10 cellular contexts compared by ENCODE assay signal in genomic region chr10:73780301-73780700, GRCh38. TPM values are rescaled to one million over a fixed set of nuclear protein-coding genes. Genes with fewer than 3 reads are reported as not detected.
A peak's percentile ranks its signal among the peaks of the same experiment; 100 is the strongest.
DNase-seq lines count a peak whose midpoint lies in the region; ATAC-seq and TF ChIP-seq lines count a peak whose summit lies in the region.
"Had no signal": no experiment of that assay in that cellular context is flagged by ENCODE, and none has a peak within 500 bp of the region (broad histone marks: within the 10 kb centered on the region; RNA-seq: fewer than 3 reads in every experiment).

No MANE protein-coding gene starts in this region.

- no peaks in the 10 kb centered on the region for H3K9me2 ChIP-seq in GM23338 (ENCODE audit: insufficient read depth)

- H3K36me3 Mint-ChIP-seq in GM23338 (ENCODE audit: low read depth): peaks cover 30% of the 10 kb centered on the region
- peaks cover 30% of the 10 kb centered on the region for H3K36me3 Mint-ChIP-seq in activated T-helper 1 cell treated with anti-CD3 and anti-CD28 coated beads, Interleukin-12 subunit alpha, Interleukin-12 subunit beta, Interleukin-2, Interleukin-4 antibody, amounts not matched to agents 30 ng/mL and 10 ng/mL and 1 ng/mL, durations not matched to agents 14 hours and 24 hours and 36 hours (ENCODE audit: low read depth)

- H3K9me3 Mint-ChIP-seq in GM23338: no peaks in the 10 kb centered on the region
- H3K9me3 Mint-ChIP-seq in activated T-helper 1 cell treated with anti-CD3 and anti-CD28 coated beads, Interleukin-12 subunit alpha, Interleukin-12 subunit beta, Interleukin-2, Interleukin-4 antibody, amounts not matched to agents 30 ng/mL and 10 ng/mL and 1 ng/mL, durations not matched to agents 14 hours and 24 hours and 36 hours: no peaks in the 10 kb centered on the region

- peak overlapping the region; percentile 57; the same call in 1 of the 2 replicates for H3K27ac Mint-ChIP-seq in GM23338
- H3K27ac Mint-ChIP-seq in activated T-helper 1 cell treated with anti-CD3 and anti-CD28 coated beads, Interleukin-12 subunit alpha, Interleukin-12 subunit beta, Interleukin-2, Interleukin-4 antibody, amounts not matched to agents 30 ng/mL and 10 ng/mL and 1 ng/mL, durations not matched to agents 14 hours and 24 hours and 36 hours: peak overlapping the region; percentile 9

- H3K27me3 ChIP-seq in A673 (replicated peaks; ENCODE audit: insufficient read depth, low read depth, low read length, poor library complexity) (no peaks in the 10 kb centered on the region), GM23338 (ENCODE audit: insufficient read depth) (no peaks in the 10 kb centered on the region)

- ATAC-seq in GM23338: no peak

- peak overlapping the region; percentile 94; the same call in 1 of the 2 replicates for H3K4me2 ChIP-seq in GM23338

- peaks cover 12% of the 10 kb centered on the region; the same call in 1 of the 2 replicates for H4K20me1 ChIP-seq in GM23338 (replicated peaks; ENCODE audit: insufficient read depth)

- CTCF ChIA-PET in A673 (lab: Charles Lee): no interaction called here

- H3K27ac ChIP-seq in A673 (ENCODE audit: low read depth, low read length, poor library complexity, severe bottlenecking): no peak overlapping the region
- 0 out of 2 replicates have a peak overlapping the region, but pooled peaks have one; percentile 35 for H3K27ac ChIP-seq in GM23338 (ENCODE audit: low read depth)
- no peak overlapping the region for H3K27ac ChIP-seq in mesodermal cell (ENCODE audit: low read depth, low read length, severe bottlenecking)

- intact Hi-C loops in A673 (cut with micrococcal nuclease; ENCODE audit: unreplicated experiment): no loop called here
- intact Hi-C loops in activated T-helper 1 cell treated with anti-CD3 and anti-CD28 coated beads, Interleukin-12 subunit alpha, Interleukin-12 subunit beta, Interleukin-2, Interleukin-4 antibody, amounts not matched to agents 30 ng/mL and 10 ng/mL and 1 ng/mL, durations not matched to agents 14 hours and 24 hours and 36 hours (cut with micrococcal nuclease): loop anchor here (10.0 kb wide), 1 partner anchor 536 kb away; the partner anchor contains the start of gene DNAJC9

- H3K9me3 ChIP-seq in A673 (ENCODE audit: low read depth, low read length, poor library complexity, severe bottlenecking) (no peaks in the 10 kb centered on the region), mesodermal cell (ENCODE audit: control insufficient read depth, low read length) (no peaks in the 10 kb centered on the region)

- H3K36me3 ChIP-seq in A673 (ENCODE audit: insufficient read depth, low read length, poor library complexity, severe bottlenecking): peaks cover 19% of the 10 kb centered on the region
- peaks cover 10% of the 10 kb centered on the region; the same call in 1 of the 2 replicates for H3K36me3 ChIP-seq in GM23338 (ENCODE audit: insufficient read depth)
- peaks cover 63% of the 10 kb centered on the region for H3K36me3 ChIP-seq in mesodermal cell (ENCODE audit: control insufficient read depth, insufficient read depth, low read length)

- H2AFZ ChIP-seq in GM23338: no peak overlapping the region

- DNase-seq in A673 (ENCODE audit: low spot score) (no peak), GM23338 (ENCODE audit: low spot score) (no peak), nucleus accumbens (lab: John Stamatoyannopoulos, UW) (no peak), NCI-H2029 treated with DMSO at 0.1 percent for 48 hours (lab: John Stamatoyannopoulos, UW) (no peak), hippocampal formation (lab: John Stamatoyannopoulos, UW) (no peak)
- DNase-seq in activated T-helper 1 cell treated with anti-CD3 and anti-CD28 coated beads, Interleukin-12 subunit alpha, Interleukin-12 subunit beta, Interleukin-2, Interleukin-4 antibody, amounts not matched to agents 30 ng/mL and 10 ng/mL and 1 ng/mL, durations not matched to agents 14 hours and 24 hours and 36 hours (ENCODE audit: low spot score): no peak
- no peak for DNase-seq in activated CD4-positive, CD25-positive, alpha-beta regulatory T cell treated with anti-CD3 and anti-CD28 coated beads, Interleukin-2, amount 50 U/mL, for 72 hours
- DNase-seq: DMS 273 treated with DMSO at 0.1 percent for 48 hours, retina had no signal

- POLR2A ChIA-PET in A673 (lab: Charles Lee; ENCODE audit: low non-redundant PET): no interaction called here

- H3K4me1 Mint-ChIP-seq in GM23338: peaks cover 19% of the 10 kb centered on the region
- H3K4me1 Mint-ChIP-seq in activated T-helper 1 cell treated with anti-CD3 and anti-CD28 coated beads, Interleukin-12 subunit alpha, Interleukin-12 subunit beta, Interleukin-2, Interleukin-4 antibody, amounts not matched to agents 30 ng/mL and 10 ng/mL and 1 ng/mL, durations not matched to agents 14 hours and 24 hours and 36 hours (ENCODE audit: low read depth): peaks cover 48% of the 10 kb centered on the region

- H3K4me3 ChIP-seq in A673 (ENCODE audit: low read depth, low read length, poor library complexity, severe bottlenecking) (peak overlapping the region; percentile 87), GM23338 (peak overlapping the region; percentile 98), mesodermal cell (ENCODE audit: extremely low read depth, insufficient read depth, low read length, poor library complexity, severe bottlenecking) (peak overlapping the region; percentile 91)

- H3F3A ChIP-seq in GM23338 (replicated peaks; ENCODE audit: low read depth): peaks cover 9% of the 10 kb centered on the region; the same call in 1 of the 2 replicates

- peaks cover 11% of the 10 kb centered on the region for H3K4me1 ChIP-seq in A673 (ENCODE audit: insufficient read depth, low read length, poor library complexity, severe bottlenecking)
- peaks cover 11% of the 10 kb centered on the region for H3K4me1 ChIP-seq in GM23338 (ENCODE audit: insufficient read depth)
- peaks cover 17% of the 10 kb centered on the region for H3K4me1 ChIP-seq in mesodermal cell (ENCODE audit: control insufficient read depth, insufficient read depth, low read length, poor library complexity, severe bottlenecking)

- peaks cover 47% of the 10 kb centered on the region for H3K79me2 ChIP-seq in GM23338 (replicated peaks; ENCODE audit: insufficient read depth)

- BruUV-seq in A673 (replicated peaks; lab: Mats Ljungman, UMichigan): no TSS peak

- peaks cover 4% of the 10 kb centered on the region for H3K27me3 Mint-ChIP-seq in GM23338 (ENCODE audit: insufficient read depth, low read depth, poor library complexity)
- no peaks in the 10 kb centered on the region for H3K27me3 Mint-ChIP-seq in activated T-helper 1 cell treated with anti-CD3 and anti-CD28 coated beads, Interleukin-12 subunit alpha, Interleukin-12 subunit beta, Interleukin-2, Interleukin-4 antibody, amounts not matched to agents 30 ng/mL and 10 ng/mL and 1 ng/mL, durations not matched to agents 14 hours and 24 hours and 36 hours (ENCODE audit: insufficient read depth)

- H3K4me3 Mint-ChIP-seq in GM23338: peak overlapping the region; percentile 95
- H3K4me3 Mint-ChIP-seq in activated T-helper 1 cell treated with anti-CD3 and anti-CD28 coated beads, Interleukin-12 subunit alpha, Interleukin-12 subunit beta, Interleukin-2, Interleukin-4 antibody, amounts not matched to agents 30 ng/mL and 10 ng/mL and 1 ng/mL, durations not matched to agents 14 hours and 24 hours and 36 hours: peak overlapping the region; percentile 99

- WGBS in mesodermal cell (ENCODE audit: insufficient coverage in 2 of 2), 2 experiments: 100% methylated on average over 1 to 3 of the region's 5 CpGs

- TF ChIP-seq CTCF in A673 (conservative IDR thresholded peaks at IDR 0.05; ENCODE audit: low read depth, low read length) (no peak), GM23338 (conservative IDR thresholded peaks at IDR 0.05; ENCODE audit: low read depth in 2 of 2) (no peak)

RNA-seq across cellular contexts. Expression of gene CHCHD1, which starts 1.5 kb away (rescaled TPM):
- total RNA-seq in A673 (2021): 37.5 and 37.7 TPM in 2 replicates
- total RNA-seq in GM23338 (2014; rRNA removed; shearing (Covaris generic)): 40.6 and 41.1 TPM in 2 replicates
- 187 and 196 TPM in 2 replicates for polyA plus RNA-seq in GM23338 (2016; fragmentation: Nextera tagmentation; extraction: Ambion mirVana)
- total RNA-seq in activated T-helper 1 cell treated with anti-CD3 and anti-CD28 coated beads, Interleukin-12 subunit alpha, Interleukin-12 subunit beta, Interleukin-2, Interleukin-4 antibody, amounts not matched to agents 30 ng/mL and 10 ng/mL and 1 ng/mL, durations not matched to agents 14 hours and 24 hours and 36 hours: 30.9 and 33.5 TPM in 2 replicates
- 83.9 TPM for polyA plus RNA-seq in mesodermal cell (2013, experiment 1 of 2)
- 76.2 TPM for polyA plus RNA-seq in mesodermal cell (2013, experiment 2 of 2)

RNA-seq across cellular contexts. Expression of gene ZSWIM8, which starts 5.1 kb away (rescaled TPM):
- total RNA-seq in A673 (2021): 71.3 and 81.1 TPM in 2 replicates
- 30.4 and 40.5 TPM in 2 replicates for total RNA-seq in GM23338 (2014; rRNA removed; shearing (Covaris generic))
- polyA plus RNA-seq in GM23338 (2016; fragmentation: Nextera tagmentation; extraction: Ambion mirVana): 20.0 and 20.5 TPM in 2 replicates
- 54.2 and 56.3 TPM in 2 replicates for total RNA-seq in activated T-helper 1 cell treated with anti-CD3 and anti-CD28 coated beads, Interleukin-12 subunit alpha, Interleukin-12 subunit beta, Interleukin-2, Interleukin-4 antibody, amounts not matched to agents 30 ng/mL and 10 ng/mL and 1 ng/mL, durations not matched to agents 14 hours and 24 hours and 36 hours
- 87.3 TPM for polyA plus RNA-seq in mesodermal cell (2013, experiment 1 of 2)
- 78.3 TPM for polyA plus RNA-seq in mesodermal cell (2013, experiment 2 of 2)

RNA-seq across cellular contexts. Expression of gene NDST2, which starts 31.1 kb away (rescaled TPM):
- 23.1 and 28.9 TPM in 2 replicates for total RNA-seq in A673 (2021)
- total RNA-seq in GM23338 (2014; rRNA removed; shearing (Covaris generic)): 15.3 and 21.1 TPM in 2 replicates
- polyA plus RNA-seq in GM23338 (2016; fragmentation: Nextera tagmentation; extraction: Ambion mirVana): 7.4 and 9.4 TPM in 2 replicates
- total RNA-seq in activated T-helper 1 cell treated with anti-CD3 and anti-CD28 coated beads, Interleukin-12 subunit alpha, Interleukin-12 subunit beta, Interleukin-2, Interleukin-4 antibody, amounts not matched to agents 30 ng/mL and 10 ng/mL and 1 ng/mL, durations not matched to agents 14 hours and 24 hours and 36 hours: 51.7 and 53.2 TPM in 2 replicates
- polyA plus RNA-seq in mesodermal cell (2013, experiment 1 of 2): 20.7 TPM
- polyA plus RNA-seq in mesodermal cell (2013, experiment 2 of 2): 13.8 TPM

RNA-seq across cellular contexts. Expression of gene SEC24C, which starts 36.1 kb away (rescaled TPM):
- total RNA-seq in A673 (2021): 71.2 and 74.9 TPM in 2 replicates
- 64.2 and 72.9 TPM in 2 replicates for total RNA-seq in GM23338 (2014; rRNA removed; shearing (Covaris generic))
- 16.9 and 17.0 TPM in 2 replicates for polyA plus RNA-seq in GM23338 (2016; fragmentation: Nextera tagmentation; extraction: Ambion mirVana)
- total RNA-seq in activated T-helper 1 cell treated with anti-CD3 and anti-CD28 coated beads, Interleukin-12 subunit alpha, Interleukin-12 subunit beta, Interleukin-2, Interleukin-4 antibody, amounts not matched to agents 30 ng/mL and 10 ng/mL and 1 ng/mL, durations not matched to agents 14 hours and 24 hours and 36 hours: 112 and 114 TPM in 2 replicates
- polyA plus RNA-seq in mesodermal cell (2013, experiment 1 of 2): 81.1 TPM
- 68.9 TPM for polyA plus RNA-seq in mesodermal cell (2013, experiment 2 of 2)
